9 cellular contexts compared by ENCODE assay signal in the genomic region with DNA sequence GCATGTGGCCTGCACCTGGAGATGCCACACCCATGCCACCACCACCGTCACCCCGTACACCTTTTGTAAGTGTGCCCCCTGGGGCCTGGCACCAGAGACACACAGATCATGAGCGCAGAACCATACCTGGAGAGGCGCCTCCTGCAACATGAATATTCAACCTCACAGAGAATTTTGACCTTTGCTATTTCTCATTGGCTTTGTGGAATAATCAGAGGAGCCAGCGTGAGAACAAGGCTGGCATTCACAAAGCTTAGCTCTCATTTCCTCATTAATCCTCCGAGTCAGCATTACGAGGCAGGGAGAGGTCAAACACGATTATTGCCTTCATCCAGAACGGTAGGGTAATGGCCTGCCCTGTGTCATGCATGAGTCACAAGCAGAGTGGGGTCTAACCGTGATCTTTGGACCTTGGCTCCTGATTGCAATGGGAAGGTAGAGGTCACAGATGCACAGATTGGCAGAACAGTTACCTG.
DNase-seq lines count a peak whose midpoint lies in the region; ATAC-seq and TF ChIP-seq lines count a peak whose summit lies in the region.
"Had no signal": no experiment of that assay in that cellular context is flagged by ENCODE, and none has a peak within 500 bp of the region (broad histone marks: within the 10 kb centered on the region; RNA-seq: fewer than 3 reads in every experiment).

No MANE protein-coding gene starts in this region.

- ATAC-seq in GM21526 (IDR thresholded peaks at IDR 0.05; ENCODE audit: low FRiP score, unreplicated experiment): no peak

- no peak for TF ChIP-seq CTCF in fibroblast of mammary gland (conservative IDR thresholded peaks at IDR 0.05; ENCODE audit: control insufficient read depth, insufficient read depth, low read depth, low read length)
- TF ChIP-seq CTCF in retinal pigment epithelial cell (conservative IDR thresholded peaks at IDR 0.05; ENCODE audit: low read depth, low read length): no peak

- no peak overlapping the region for H3K4me3 ChIP-seq in fibroblast of mammary gland (ENCODE audit: control insufficient read depth, low read depth, low read length)
- no peak overlapping the region for H3K4me3 ChIP-seq in retinal pigment epithelial cell (ENCODE audit: low read length)
- H3K4me3 ChIP-seq: neural progenitor cell had no signal

- peak; percentile 35 for DNase-seq in HK-2 (ENCODE audit: unreplicated experiment)
- peak; percentile 62 for DNase-seq in RPMI8226
- DNase-seq in fibroblast of mammary gland (ENCODE audit: low read depth): peak; percentile 89
- DNase-seq in retinal pigment epithelial cell (ENCODE audit: low read depth): peak; percentile 95
- no peak for DNase-seq in cortex of kidney (lab: John Stamatoyannopoulos, UW)
- DNase-seq in KBM-7: no peak
- DNase-seq: NCI-H2107 had no signal

- in situ Hi-C loops in KBM-7 (cut with MboI; ENCODE audit: low pct_unique_long_range_greater_than_20kb, low sequenced_read_pairs): no loop called here

Comparison
In these comparisons a context has a peak if more than half of its experiments do, and no peak if none do; other contexts are left out.
1. DNase-seq: peak in HK-2 (single experiment), RPMI8226 (single experiment), fibroblast of mammary gland (single experiment) and retinal pigment epithelial cell (single experiment); none in cortex of kidney (single experiment) and KBM-7 (single experiment).